In genomic region chr19:13795595-13796300, GRCh38 we compare ENCODE assay signal across 8 cellular contexts. TPM values are rescaled to one million over a fixed set of nuclear protein-coding genes. Genes with fewer than 3 reads are reported as not detected.
A peak's percentile ranks its signal among the peaks of the same experiment; 100 is the strongest.
DNase-seq lines count a peak whose midpoint lies in the region; ATAC-seq and TF ChIP-seq lines count a peak whose summit lies in the region.

No MANE protein-coding gene starts in this region.

- H3K36me3 ChIP-seq in adrenal gland (replicated peaks in 1 of 2), result peaks cover 0 to 3% of the 10 kb centered on the region in 2 donors

- H3K4me3 Mint-ChIP-seq in CD4-positive, alpha-beta T cell, result peak overlapping the region; percentile 82
- H3K4me3 Mint-ChIP-seq in immature natural killer cell, result peak overlapping the region; percentile 79 to 99 (median 87)

- no peak for TF ChIP-seq CTCF in CD4-positive, alpha-beta T cell (IDR thresholded peaks at IDR 0.05)
- no peak for TF ChIP-seq CTCF in adrenal gland (IDR thresholded peaks at IDR 0.05)

- ATAC-seq in CD4-positive, alpha-beta T cell (ENCODE audit: poor library complexity), result peak; percentile 4
- peak; percentile 44 for ATAC-seq in GM19397 (IDR thresholded peaks at IDR 0.05; ENCODE audit: unreplicated experiment)
- ATAC-seq in HG03457 (IDR thresholded peaks at IDR 0.05; ENCODE audit: unreplicated experiment), result peak; percentile 27
- ATAC-seq in stimulated activated naive CD8-positive, alpha-beta T cell treated with anti-CD3 and anti-CD28 coated beads, Interleukin-15, Interleukin-2, amounts not matched to agents 100 U/mL and 50 U/mL, for 24 hours, result peak; percentile 4

- H3K9me3 Mint-ChIP-seq in CD4-positive, alpha-beta T cell, result no peaks in the 10 kb centered on the region
- no peaks in the 10 kb centered on the region for H3K9me3 Mint-ChIP-seq in immature natural killer cell

- no peak for TF ChIP-seq POLR2A in adrenal gland (IDR thresholded peaks at IDR 0.05)

- peak overlapping the region; percentile 90 for H3K27ac Mint-ChIP-seq in CD4-positive, alpha-beta T cell
- peak overlapping the region in 5 of 6 donors; percentile 67 to 96 (median 83) for H3K27ac Mint-ChIP-seq in immature natural killer cell

- no peak for DNase-seq in CD4-positive, alpha-beta T cell
- peak in 3 of 7 donors; percentile 32 to 54 (median 54) for DNase-seq in adrenal gland
- DNase-seq in immature natural killer cell, result no peak
- no peak for DNase-seq in stimulated activated naive CD8-positive, alpha-beta T cell treated with anti-CD3 and anti-CD28 coated beads, Interleukin-15, Interleukin-2, amounts not matched to agents 100 U/mL and 50 U/mL, for 24 hours
- no peak for DNase-seq in posterior vena cava (ENCODE audit: low spot score)
- no peak for DNase-seq in SW480 (ENCODE audit: low spot score)

- 5 to 22% (median 12%) methylated on average over 9 to 41 of the region's 42 CpGs for WGBS in adrenal gland, 4 donors

- no peaks in the 10 kb centered on the region for H3K27me3 Mint-ChIP-seq in CD4-positive, alpha-beta T cell
- peaks cover 10 to 12% (median 11%) of the 10 kb centered on the region in 3 donors for H3K27me3 Mint-ChIP-seq in immature natural killer cell (ENCODE audit: low read depth in 3 of 3)

- POLR2A ChIA-PET in CD4-positive, alpha-beta T cell (lab: Charles Lee), result interaction anchor here (1.0 to 3.8 kb wide), 11 partner anchors 8 to 322 kb away, joined by 3 to 21 read pairs (median 6); partner anchors contain the start of genes C19orf53, IL27RA, MRI1 and PRKACA

- H3K9me3 ChIP-seq in CD4-positive, alpha-beta T cell (ENCODE audit: control insufficient read depth, low read length), result no peaks in the 10 kb centered on the region
- no peaks in the 10 kb centered on the region for H3K9me3 ChIP-seq in adrenal gland (replicated peaks in 1 of 3)

- intact Hi-C loops in CD4-positive, alpha-beta T cell (cut with DNase I, micrococcal nuclease), result loop anchor here (1.0 to 2.0 kb wide), 4 partner anchors 21 to 51 kb away; partner anchors contain the start of gene C19orf53 (in 2 of the 2)
- intact Hi-C loops in adrenal gland (cut with DNase I) (loop anchor here in 1 of 2 donors (5.0 kb wide), 1 partner anchor 67 kb away; no protein-coding TSS in a partner anchor), posterior vena cava (cut with DNase I) (loop anchor here in 1 of 2 donors (5.0 kb wide), 1 partner anchor 37 kb away; no protein-coding TSS in a partner anchor)

- H3K4me3 ChIP-seq in adrenal gland, result peak overlapping the region in 3 of 4 donors; percentile 40 to 92 (median 48)

- H3K4me1 ChIP-seq in adrenal gland (replicated peaks in 1 of 2), result peaks cover 22 to 33% of the 10 kb centered on the region in 2 donors

- no peaks in the 10 kb centered on the region for H3K27me3 ChIP-seq in CD4-positive, alpha-beta T cell (ENCODE audit: control insufficient read depth, insufficient read depth, low read length)
- H3K27me3 ChIP-seq in adrenal gland, result no peaks in the 10 kb centered on the region

- CTCF ChIA-PET in CD4-positive, alpha-beta T cell (lab: Charles Lee), result interaction anchor here (0.6 to 3.2 kb wide), 3 partner anchors 25 to 67 kb away, joined by 4 to 16 read pairs (median 4); no protein-coding TSS in a partner anchor

- peak overlapping the region; percentile 59 for H3K27ac ChIP-seq in CD4-positive, alpha-beta T cell (ENCODE audit: low read depth, low read length)
- H3K27ac ChIP-seq in adrenal gland, result peak overlapping the region; percentile 74 to 94 (median 90)

- peaks cover 34% of the 10 kb centered on the region for H3K4me1 Mint-ChIP-seq in CD4-positive, alpha-beta T cell (ENCODE audit: low read depth)
- peaks cover 25 to 30% of the 10 kb centered on the region in 2 donors for H3K4me1 Mint-ChIP-seq in immature natural killer cell

- peaks cover 4% of the 10 kb centered on the region for H3K36me3 Mint-ChIP-seq in CD4-positive, alpha-beta T cell (ENCODE audit: low read depth)
- no peaks in the 10 kb centered on the region for H3K36me3 Mint-ChIP-seq in immature natural killer cell

RNA-seq across cellular contexts. Expression of gene ZSWIM4, which starts 0.5 kb away (rescaled TPM):
- total RNA-seq in CD4-positive, alpha-beta T cell, result 1 to 10 TPM; 3.5 to 3.8 TPM
- 10 to 100 TPM in 4 of 8 donors, 1 to 10 TPM in 4; 5.8 to 15.4 (median 10.2) TPM for total RNA-seq in adrenal gland
- polyA plus RNA-seq in adrenal gland, result 1 to 10 TPM; 1.7 to 6.4 (median 3.2) TPM
- 1 to 10 TPM in 1 of 3 donors, under 1 TPM in 1, not detected in 1; 0.62 to 1.2 TPM for polyA plus RNA-seq in immature natural killer cell
- total RNA-seq in posterior vena cava, result 1 to 10 TPM; 2.5 to 7.8 TPM

RNA-seq across cellular contexts. Expression of gene C19orf53, which starts 21.5 kb away (rescaled TPM):
- total RNA-seq in CD4-positive, alpha-beta T cell, result 100 to 1,000 TPM; 119 TPM
- total RNA-seq in adrenal gland (100 to 1,000 TPM in 7 of 8 donors, 10 to 100 TPM in 1; 95.8 to 224 (median 137) TPM), posterior vena cava (10 to 100 TPM; 54.8 to 63.4 TPM)
- polyA plus RNA-seq in adrenal gland (100 to 1,000 TPM; 134 to 459 (median 340) TPM), immature natural killer cell (100 to 1,000 TPM; 178 to 259 (median 185) TPM)

RNA-seq across cellular contexts. Expression of gene MRI1, which starts 31.4 kb away (rescaled TPM):
- 10 to 100 TPM; 20.4 to 21.1 TPM for total RNA-seq in CD4-positive, alpha-beta T cell
- 10 to 100 TPM; 16.8 to 69.6 (median 44.9) TPM for total RNA-seq in adrenal gland
- 10 to 100 TPM; 11.9 to 34.6 (median 20.5) TPM for polyA plus RNA-seq in adrenal gland
- polyA plus RNA-seq in immature natural killer cell, result 10 to 100 TPM in 1 of 3 donors, 1 to 10 TPM in 1, not detected in 1; 6.5 to 16.9 TPM
- 10 to 100 TPM; 19.6 to 21.3 TPM for total RNA-seq in posterior vena cava
